In the genomic region with DNA sequence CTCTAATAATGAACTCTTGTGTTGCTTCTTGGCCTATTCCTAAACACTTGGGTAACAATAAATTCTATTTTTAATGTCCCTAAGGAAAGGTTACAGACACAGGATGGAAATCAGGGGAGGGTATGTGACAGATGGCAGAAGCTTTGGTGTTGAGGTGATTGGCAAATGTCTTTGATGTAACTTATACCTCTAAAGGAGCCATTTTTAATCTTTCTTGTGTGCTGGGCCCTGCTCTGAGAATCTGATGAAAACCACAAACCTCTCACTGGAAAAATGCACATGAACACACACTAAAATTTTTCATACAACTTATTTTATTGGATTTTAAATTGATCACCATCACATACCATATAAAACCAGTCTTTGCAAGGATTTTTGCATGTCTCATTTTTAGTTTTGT, we compare ENCODE assay signal across 28 cellular contexts.
"Had no signal": no experiment of that assay in that cellular context is flagged by ENCODE, and none has a peak within 500 bp of the region (broad histone marks: within the 10 kb centered on the region; RNA-seq: fewer than 3 reads in every experiment).

No MANE protein-coding gene starts in this region.

- H3K4me3 Mint-ChIP-seq: nephron; neural progenitor cell; stimulated activated effector memory CD8-positive, alpha-beta T cell treated with anti-CD3 and anti-CD28 coated beads, Interleukin-12 subunit alpha, Interleukin-12 subunit beta, amount 100 ng/mL, for 72 hours; stimulated activated naive B cell treated with anti-CD40 and anti-IgM and Interleukin-4, amounts not matched to agents 10 μg/mL and 1 μg/mL and 100 μg/mL, for 72 hours; stimulated activated naive CD8-positive, alpha-beta T cell treated with anti-CD3 and anti-CD28 coated beads, Interleukin-15, Interleukin-2, amounts not matched to agents 100 ng/mL and 50 ng/mL, for 24 hours had no signal

- ATAC-seq: psoas muscle; right cardiac atrium; right lobe of liver; stimulated activated effector memory CD8-positive, alpha-beta T cell treated with anti-CD3 and anti-CD28 coated beads, Interleukin-12 subunit alpha, Interleukin-12 subunit beta, amount 100 ng/mL, for 72 hours; stimulated activated naive B cell treated with anti-CD40 and anti-IgM and Interleukin-4, amounts not matched to agents 10 μg/mL and 1 μg/mL and 100 μg/mL, for 72 hours had no signal

- DNase-seq: occipital lobe; ovary; posterior cingulate gyrus; psoas muscle; right cardiac atrium; right lobe of liver; sigmoid colon; small intestine; stimulated activated CD4-positive, alpha-beta T cell treated with anti-CD3 and anti-CD28 coated beads, Interleukin-15, amount 100 ng/mL, for 24 hours; stimulated activated CD4-positive, alpha-beta T cell treated with anti-CD3 and anti-CD28 coated beads, Interleukin-2, amount 100 ng/mL, for 24 hours; stimulated activated CD4-positive, alpha-beta T cell treated with anti-CD3 and anti-CD28 coated beads, Interleukin-2, amount 100 ng/mL, for 48 hours; stimulated activated CD4-positive, alpha-beta T cell treated with anti-CD3 and anti-CD28 coated beads, Interleukin-4, amount 100 ng/mL, for 24 hours; stimulated activated naive B cell treated with anti-CD40 and anti-IgM and Interleukin-4, amounts not matched to agents 10 μg/mL and 1 μg/mL and 100 μg/mL, for 72 hours; stimulated activated naive CD4-positive, alpha-beta T cell treated with Interleukin-2 at 50 U/mL for 16 hours; stomach; thyroid gland; trophoblast cell; upper lobe of left lung had no signal

- H3K27me3 ChIP-seq: neural progenitor cell, ovary, right lobe of liver, sigmoid colon, stomach, thyroid gland, tibial nerve, upper lobe of left lung, vagina had no signal

- FAIRE-seq: small intestine, urothelium cell line had no signal

- H3K27ac Mint-ChIP-seq: nephron; neural progenitor cell; progenitor cell of endocrine pancreas; stimulated activated effector memory CD8-positive, alpha-beta T cell treated with anti-CD3 and anti-CD28 coated beads, Interleukin-12 subunit alpha, Interleukin-12 subunit beta, amount 100 ng/mL, for 72 hours; stimulated activated naive B cell treated with anti-CD40 and anti-IgM and Interleukin-4, amounts not matched to agents 10 μg/mL and 1 μg/mL and 100 μg/mL, for 72 hours; stimulated activated naive CD8-positive, alpha-beta T cell treated with anti-CD3 and anti-CD28 coated beads, Interleukin-15, Interleukin-2, amounts not matched to agents 100 ng/mL and 50 ng/mL, for 24 hours had no signal

- H3K27me3 Mint-ChIP-seq: progenitor cell of endocrine pancreas; stimulated activated naive B cell treated with anti-CD40 and anti-IgM and Interleukin-4, amounts not matched to agents 10 μg/mL and 1 μg/mL and 100 μg/mL, for 72 hours; stimulated activated naive CD8-positive, alpha-beta T cell treated with anti-CD3 and anti-CD28 coated beads, Interleukin-15, Interleukin-2, amounts not matched to agents 100 ng/mL and 50 ng/mL, for 24 hours had no signal

- H3K4me1 ChIP-seq: right lobe of liver, thyroid gland had no signal

- H3K4me1 Mint-ChIP-seq: nephron, neural progenitor cell had no signal

- H3K27ac ChIP-seq: neural progenitor cell, ovary, parathyroid adenoma, psoas muscle, right lobe of liver, sigmoid colon, stomach, thoracic aorta, thyroid gland, tibial nerve, upper lobe of left lung, vagina had no signal

- H3K36me3 ChIP-seq: ovary, right lobe of liver, sigmoid colon, thoracic aorta, thyroid gland, tibial nerve, upper lobe of left lung, vagina had no signal

- H3K9me3 ChIP-seq: ovary, psoas muscle, right lobe of liver, sigmoid colon, stomach, thoracic aorta, thyroid gland, tibial nerve, upper lobe of left lung, vagina had no signal

- H3K4me3 ChIP-seq: neural progenitor cell, ovary, psoas muscle, right lobe of liver, sigmoid colon, stomach, thoracic aorta, thyroid gland, tibial nerve, upper lobe of left lung, vagina had no signal

- H3K9me3 Mint-ChIP-seq: stimulated activated naive CD8-positive, alpha-beta T cell treated with anti-CD3 and anti-CD28 coated beads, Interleukin-15, Interleukin-2, amounts not matched to agents 100 ng/mL and 50 ng/mL, for 24 hours had no signal

- H3K36me3 Mint-ChIP-seq: stimulated activated effector memory CD8-positive, alpha-beta T cell treated with anti-CD3 and anti-CD28 coated beads, Interleukin-12 subunit alpha, Interleukin-12 subunit beta, amount 100 ng/mL, for 72 hours had no signal
